ENCODE assay signal across 17 cellular contexts in genomic region chr10:124821520-124821919, GRCh38. TPM values are rescaled to one million over a fixed set of nuclear protein-coding genes. Genes with fewer than 3 reads are reported as not detected.
DNase-seq lines count a peak whose midpoint lies in the region; ATAC-seq and TF ChIP-seq lines count a peak whose summit lies in the region.
"Had no signal": no experiment of that assay in that cellular context is flagged by ENCODE, and none has a peak within 500 bp of the region (broad histone marks: within the 10 kb centered on the region; RNA-seq: fewer than 3 reads in every experiment).

No MANE protein-coding gene starts in this region.

- BruUV-seq in HCT116 (replicated peaks; lab: Mats Ljungman, UMichigan): TSS peak; percentile 5

- no peaks in the 10 kb centered on the region for H3K4me1 ChIP-seq in HCT116 (ENCODE audit: control insufficient read depth in 1 of 2, insufficient read depth in 2 of 2, low read length in 2 of 2)
- no peaks in the 10 kb centered on the region for H3K4me1 ChIP-seq in HEK293 (ENCODE audit: control insufficient read depth, insufficient read depth, low read length)
- H3K4me1 ChIP-seq: BLaER1 treated with 17β-estradiol and CSF1 and Interleukin-3, amounts not matched to agents 10 nM and 100 nM; Caco-2 had no signal

- POLR2A ChIA-PET in HCT116 (lab: Charles Lee) (no interaction called here), HEK293 (lab: Yijun Ruan, JAX) (no interaction called here)

- intact Hi-C loops in HCT116 (cut with micrococcal nuclease): no loop called here

- RAD21 ChIA-PET in HCT116 (lab: Charles Lee; ENCODE audit: low non-redundant PET in 1 of 2, low total read pairs in 2 of 2, uncharacterized antibody in 2 of 2, unreplicated experiment in 2 of 2): no interaction called here

- peak overlapping the region; percentile 39 for H3K27ac Mint-ChIP-seq in T-helper 17 cell
- H3K27ac Mint-ChIP-seq: B cell; CD4-positive, alpha-beta T cell; CD8-positive, alpha-beta T cell had no signal

- no peak for ATAC-seq in HCT116
- ATAC-seq in T-helper 17 cell: no peak
- ATAC-seq: CD8-positive, alpha-beta T cell had no signal

- peaks cover 6% of the 10 kb centered on the region for H3K4me1 Mint-ChIP-seq in T-helper 17 cell
- H3K4me1 Mint-ChIP-seq: B cell had no signal

- H3K27me3 Mint-ChIP-seq in T-helper 17 cell: no peaks in the 10 kb centered on the region
- H3K27me3 Mint-ChIP-seq: B cell; CD4-positive, alpha-beta T cell had no signal

- no peak for DNase-seq in HCT116 (ENCODE audit: low read depth, low spot score)
- no peak for DNase-seq in T-helper 17 cell
- DNase-seq in NCI-H1417 (lab: John Stamatoyannopoulos, UW): no peak
- DNase-seq in Ammon's horn (ENCODE audit: low spot score): no peak
- DNase-seq in NCI-H69 (lab: John Stamatoyannopoulos, UW): no peak
- DNase-seq: 8988T; ACHN; Caco-2; Calu3; CD4-positive, alpha-beta T cell; CD8-positive, alpha-beta T cell; DMS79 treated with DMSO at 0.1 percent for 48 hours; GF-D8 had no signal

- H3K4me3 Mint-ChIP-seq in T-helper 17 cell: no peak overlapping the region
- H3K4me3 Mint-ChIP-seq: B cell; CD4-positive, alpha-beta T cell; CD8-positive, alpha-beta T cell had no signal

- no peaks in the 10 kb centered on the region for H3K9me2 ChIP-seq in HCT116 (ENCODE audit: insufficient read depth)

- H3K27me3 ChIP-seq in HCT116 (ENCODE audit: insufficient read depth, low read length): no peaks in the 10 kb centered on the region
- H3K27me3 ChIP-seq: BLaER1 treated with 17β-estradiol and CSF1 and Interleukin-3, amounts not matched to agents 10 nM and 100 nM had no signal

- no peak overlapping the region for H3K9ac ChIP-seq in HCT116 (ENCODE audit: low read length)
- H3K9ac ChIP-seq: BLaER1 treated with 17β-estradiol and CSF1 and Interleukin-3, amounts not matched to agents 10 nM and 100 nM had no signal

- CTCF ChIA-PET in HCT116 (lab: Charles Lee) (no interaction called here), HEK293 (lab: Yijun Ruan, JAX) (no interaction called here)

- H3K27ac ChIP-seq in HCT116 (ENCODE audit: low read depth, low read length) (no peak overlapping the region), HEK293 (ENCODE audit: extremely low read depth, low read depth, low read length) (no peak overlapping the region)
- H3K27ac ChIP-seq: BLaER1 treated with 17β-estradiol and CSF1 and Interleukin-3, amounts not matched to agents 10 nM and 100 nM; C4-2B had no signal

- H3K4me2 ChIP-seq in HCT116 (ENCODE audit: low read length): no peak overlapping the region
- H3K4me2 ChIP-seq: BLaER1 treated with 17β-estradiol and CSF1 and Interleukin-3, amounts not matched to agents 10 nM and 100 nM had no signal

- H2AFZ ChIP-seq in HCT116 (ENCODE audit: low read depth, low read length, poor library complexity, severe bottlenecking): no peak overlapping the region

- TF ChIP-seq RAD21 in HCT116 (IDR thresholded peaks at IDR 0.05; ENCODE audit: low read depth): no peak

- peaks cover 10% of the 10 kb centered on the region for H3K36me3 Mint-ChIP-seq in T-helper 17 cell (ENCODE audit: low read depth)

- H3K4me3 ChIP-seq in HCT116 (replicated peaks in 1 of 2; ENCODE audit: low read depth in 1 of 2, low read length in 2 of 2) (no peak overlapping the region), HEK293 (ENCODE audit: low read depth, low read length) (no peak overlapping the region)
- H3K4me3 ChIP-seq: BLaER1 treated with 17β-estradiol and CSF1 and Interleukin-3, amounts not matched to agents 10 nM and 100 nM had no signal

- H3K9me3 ChIP-seq in HCT116 (ENCODE audit: control insufficient read depth in 1 of 2, insufficient read depth in 1 of 2, low read depth in 1 of 2, low read length in 2 of 2) (no peaks in the 10 kb centered on the region), HEK293 (ENCODE audit: control insufficient read depth, insufficient read depth, low read depth, low read length) (no peaks in the 10 kb centered on the region), T-helper 17 cell (ENCODE audit: control insufficient read depth, low read length, poor library complexity, severe bottlenecking) (no peaks in the 10 kb centered on the region)
- H3K9me3 ChIP-seq: Caco-2 had no signal

- TF ChIP-seq CTCF in HCT116 (IDR thresholded peaks at IDR 0.05 in 2 of 3, conservative IDR thresholded peaks at IDR 0.05 in 1 of 3; ENCODE audit: borderline replicate concordance in 1 of 3, insufficient read depth in 1 of 3, low read depth in 2 of 3, low read length in 2 of 3) (no peak), HEK293 (tag by site-specific recombination; IDR thresholded peaks at IDR 0.05) (no peak)

- TF ChIP-seq POLR2A in HCT116 (IDR thresholded peaks at IDR 0.05; ENCODE audit: borderline replicate concordance, extremely low read depth, insufficient read depth, insufficient read length): no peak

- H3K79me2 ChIP-seq in HCT116 (ENCODE audit: insufficient read depth, low read length): no peaks in the 10 kb centered on the region

- H3K36me3 ChIP-seq in HCT116 (ENCODE audit: control insufficient read depth in 1 of 2, insufficient read depth in 2 of 2, low read length in 2 of 2) (peaks cover 7 to 22% of the 10 kb centered on the region in 2 experiments; a peak in 2 of 4 replicates), HEK293 (ENCODE audit: control insufficient read depth in 2 of 2, insufficient read depth in 1 of 2, low read length in 2 of 2) (peaks cover 15 to 42% of the 10 kb centered on the region in 2 experiments)

- no peaks in the 10 kb centered on the region for H4K20me1 ChIP-seq in HCT116 (ENCODE audit: insufficient read depth)

TF ChIP-seq in HCT116, 20 proteins besides CTCF, POLR2A, EP300 and RAD21:
- TF ChIP-seq SP1 (IDR thresholded peaks at IDR 0.05; ENCODE audit: low read depth) (no peak), REST (IDR thresholded peaks at IDR 0.05; ENCODE audit: low read depth) (no peak)

TF ChIP-seq in HEK293, 187 proteins besides CTCF, POLR2A, EP300 and RAD21:
- TF ChIP-seq ZNF184 (tag by site-specific recombination; IDR thresholded peaks at IDR 0.05): peak; percentile 98
- no peak for TF ChIP-seq ZNF266 (tag by site-specific recombination; IDR thresholded peaks at IDR 0.05; ENCODE audit: low read depth)

RNA-seq across cellular contexts. Expression of gene ABRAXAS2, which starts 19.9 kb away (rescaled TPM):
- total RNA-seq in HCT116 (2021; ENCODE audit: unreplicated experiment): 24.3 TPM
- 9.1 and 12.6 TPM in 2 replicates for polyA plus RNA-seq in HCT116 (2012)
- total RNA-seq in T-helper 17 cell: 1 to 10 TPM; 6.8 to 8.7 TPM

RNA-seq across cellular contexts. Expression of gene EEF1AKMT2, which starts 29.8 kb away (rescaled TPM):
- total RNA-seq in HCT116 (2021; ENCODE audit: unreplicated experiment) (39.6 TPM), T-helper 17 cell (10 to 100 TPM; 14.5 to 16.2 TPM)
- polyA plus RNA-seq in HCT116 (2012): 19.4 and 23.6 TPM in 2 replicates
